Comparison of ENCODE assay signal across 33 cellular contexts in the genomic region with DNA sequence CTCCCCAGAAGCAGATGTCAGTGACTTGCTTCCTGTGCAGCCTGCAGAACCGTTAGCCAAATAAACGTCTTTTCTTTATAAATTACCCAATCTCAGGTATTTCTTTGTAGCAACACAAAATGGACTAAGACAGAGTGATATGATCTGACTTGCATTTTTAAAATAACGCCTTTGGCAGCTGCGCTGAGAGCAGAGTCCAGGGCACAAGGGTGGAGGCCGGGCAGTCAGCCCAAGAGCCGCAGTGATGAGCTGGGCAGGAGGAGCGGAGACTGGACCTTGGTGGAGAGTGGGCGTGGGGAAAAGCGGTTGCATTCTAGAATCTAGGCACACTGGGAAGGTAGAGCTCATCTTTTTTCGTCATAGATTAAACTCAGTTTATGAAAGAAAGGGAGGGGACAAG.
"Had no signal": no experiment of that assay in that cellular context is flagged by ENCODE, and none has a peak within 500 bp of the region (broad histone marks: within the 10 kb centered on the region; RNA-seq: fewer than 3 reads in every experiment).

No MANE protein-coding gene starts in this region.

- H3K27ac ChIP-seq: adrenal gland, body of pancreas, esophagus muscularis mucosa, foreskin keratinocyte, gastrocnemius medialis, WERI-Rb-1 had no signal

- FAIRE-seq: colon had no signal

- ATAC-seq: activated CD4-positive, CD25-positive, alpha-beta regulatory T cell treated with anti-CD3 and anti-CD28 coated beads, Interleukin-2, amount 50 U/mL, for 24 hours; activated CD8-positive, alpha-beta T cell treated with anti-CD3 and anti-CD28 coated beads for 36 hours; activated T-cell treated with anti-CD3 and anti-CD28 coated beads, Interleukin-2, amount 50 U/mL, for 4 hours; activated T-helper 17 cell treated with anti-CD3 and anti-CD28 coated beads, Interleukin-2, amount 50 U/mL, for 72 hours; body of pancreas; effector memory CD8-positive, alpha-beta T cell; foreskin keratinocyte; gastrocnemius medialis; T-helper 17 cell had no signal

- H3K4me3 ChIP-seq: adrenal gland, body of pancreas, esophagus muscularis mucosa, gastrocnemius medialis had no signal

- H3K4me3 Mint-ChIP-seq: activated B cell treated with CpG ODN at 0.5 μM for 24 hours; activated CD8-positive, alpha-beta T cell treated with anti-CD3 and anti-CD28 coated beads for 36 hours; activated naive CD8-positive, alpha-beta T cell; activated T-cell treated with anti-CD3 and anti-CD28 coated beads, Interleukin-2, amount 50 U/mL, for 4 hours; activated T-helper 17 cell treated with anti-CD3 and anti-CD28 coated beads, Interleukin-2, amount 50 U/mL, for 72 hours; effector memory CD8-positive, alpha-beta T cell; T-helper 17 cell; T-helper 2 cell treated with Interferon-gamma antibody and Interleukin-4, amounts not matched to agents 5 μg/mL and 100 μg/mL, for 36 hours had no signal

- H3K27ac Mint-ChIP-seq: activated B cell treated with CpG ODN at 0.5 μM for 24 hours; activated CD8-positive, alpha-beta T cell treated with anti-CD3 and anti-CD28 coated beads for 36 hours; activated naive CD8-positive, alpha-beta T cell; activated T-helper 17 cell treated with anti-CD3 and anti-CD28 coated beads, Interleukin-2, amount 50 U/mL, for 72 hours; effector memory CD8-positive, alpha-beta T cell; T-helper 17 cell; T-helper 2 cell treated with Interferon-gamma antibody and Interleukin-4, amounts not matched to agents 5 μg/mL and 100 μg/mL, for 36 hours had no signal

- H3K4me1 Mint-ChIP-seq: activated T-helper 17 cell treated with anti-CD3 and anti-CD28 coated beads, Interleukin-2, amount 50 U/mL, for 72 hours; T-helper 17 cell had no signal

- H3K4me1 ChIP-seq: adrenal gland, body of pancreas, esophagus muscularis mucosa, foreskin keratinocyte, gastrocnemius medialis had no signal

- H3K9me3 Mint-ChIP-seq: activated B cell treated with CpG ODN at 0.5 μM for 24 hours; activated CD8-positive, alpha-beta T cell treated with anti-CD3 and anti-CD28 coated beads for 36 hours; activated T-cell treated with anti-CD3 and anti-CD28 coated beads, Interleukin-2, amount 50 U/mL, for 4 hours; activated T-helper 17 cell treated with anti-CD3 and anti-CD28 coated beads, Interleukin-2, amount 50 U/mL, for 72 hours; effector memory CD8-positive, alpha-beta T cell; T-helper 2 cell treated with Interferon-gamma antibody and Interleukin-4, amounts not matched to agents 5 μg/mL and 100 μg/mL, for 36 hours had no signal

- H3K9me3 ChIP-seq: adrenal gland, body of pancreas, esophagus muscularis mucosa, gastrocnemius medialis had no signal

- H3K27me3 ChIP-seq: adrenal gland, body of pancreas, esophagus muscularis mucosa, foreskin keratinocyte, gastrocnemius medialis had no signal

- DNase-seq: activated B cell treated with CpG ODN at 0.5 μM for 24 hours; activated CD4-positive, alpha-beta T cell treated with anti-CD3 and anti-CD28 coated beads for 48 hours; activated CD4-positive, alpha-beta T cell treated with anti-CD3 and anti-CD28 coated beads, Interleukin-2, amount 50 U/mL, for 1 hour; activated CD4-positive, alpha-beta T cell treated with anti-CD3 and anti-CD28 coated beads, Interleukin-2, amount 50 U/mL, for 48 hours; activated CD8-positive, alpha-beta memory T cell treated with anti-CD3 and anti-CD28 coated beads for 24 hours; activated CD8-positive, alpha-beta T cell treated with anti-CD3 and anti-CD28 coated beads for 36 hours; activated effector memory CD4-positive, alpha-beta T cell treated with Interleukin-2 at 50 U/mL for 16 hours; activated gamma-delta T cell treated with Interleukin-2 at 50 U/mL for 16 hours; activated naive CD4-positive, alpha-beta T cell treated with anti-CD3 and anti-CD28 coated beads, Interleukin-2, amount 50 U/mL, for 16 hours; activated naive CD4-positive, alpha-beta T cell treated with Interleukin-2 at 50 U/mL for 16 hours; activated T-cell treated with anti-CD3 and anti-CD28 coated beads, Interleukin-2, amount 50 U/mL, for 4 hours; adrenal gland; amygdala; aorta; body of pancreas; caudate nucleus; cortex of kidney; dermis blood vessel endothelial cell; effector CD4-positive, alpha-beta T cell; effector memory CD8-positive, alpha-beta T cell; erythroblast; foreskin keratinocyte; gastrocnemius medialis; T-helper 1 cell; T-helper 17 cell; T1000; WERI-Rb-1 had no signal

- H3K36me3 ChIP-seq: adrenal gland, esophagus muscularis mucosa, gastrocnemius medialis, WERI-Rb-1 had no signal

- H3K27me3 Mint-ChIP-seq: activated B cell treated with CpG ODN at 0.5 μM for 24 hours; activated CD8-positive, alpha-beta T cell treated with anti-CD3 and anti-CD28 coated beads for 36 hours; activated naive CD8-positive, alpha-beta T cell; activated T-helper 17 cell treated with anti-CD3 and anti-CD28 coated beads, Interleukin-2, amount 50 U/mL, for 72 hours had no signal

- H3K36me3 Mint-ChIP-seq: activated naive CD8-positive, alpha-beta T cell had no signal
